Comparison of ENCODE assay signal across 8 cellular contexts in genomic region chr2:227482638-227483340, GRCh38. TPM values are rescaled to one million over a fixed set of nuclear protein-coding genes. Genes with fewer than 3 reads are reported as not detected.
DNase-seq lines count a peak whose midpoint lies in the region; ATAC-seq, FAIRE-seq and TF ChIP-seq lines count a peak whose summit lies in the region.

No MANE protein-coding gene starts in this region.

- no peaks in the 10 kb centered on the region for H3K4me1 Mint-ChIP-seq in neural progenitor cell

- H3F3A ChIP-seq in MM.1S (ENCODE audit: insufficient read depth, low read length) (no peaks in the 10 kb centered on the region), neural progenitor cell (ENCODE audit: low read depth) (no peaks in the 10 kb centered on the region)

- H3K9me3 ChIP-seq in MM.1S (replicated peaks; ENCODE audit: insufficient read depth, low read length) (no peaks in the 10 kb centered on the region), neural progenitor cell (ENCODE audit: low read depth) (no peaks in the 10 kb centered on the region)

- H3K27me3 ChIP-seq in MM.1S (replicated peaks; ENCODE audit: insufficient read depth, low read length) = no peaks in the 10 kb centered on the region
- H3K27me3 ChIP-seq in neural progenitor cell = no peaks in the 10 kb centered on the region

- H2AFZ ChIP-seq in MM.1S (ENCODE audit: low read length) = no peak overlapping the region
- no peak overlapping the region for H2AFZ ChIP-seq in neural progenitor cell (replicated peaks)

- H3K4me1 ChIP-seq in MM.1S (ENCODE audit: low read length) = peaks cover 10% of the 10 kb centered on the region
- no peaks in the 10 kb centered on the region for H3K4me1 ChIP-seq in neural progenitor cell

- H3K36me3 ChIP-seq in MM.1S (replicated peaks; ENCODE audit: insufficient read depth, low read length) = no peaks in the 10 kb centered on the region
- H3K36me3 ChIP-seq in neural progenitor cell = no peaks in the 10 kb centered on the region

- peaks cover 28% of the 10 kb centered on the region for H3K9me3 Mint-ChIP-seq in neural progenitor cell

- ATAC-seq in GM21825 (IDR thresholded peaks at IDR 0.05; ENCODE audit: unreplicated experiment) = peak; percentile 79

- peak; percentile 81 for FAIRE-seq in GM18507 (lab: Jason Lieb, UNC)

- DNase-seq in GM18507 (ENCODE audit: extremely low spot score, insufficient read length, low read depth) (peak; percentile 47), MM.1S (peak; percentile 16), germinal center (ENCODE audit: low spot score) (peak; percentile 54), foreskin melanocyte (no peak), mesenteric fat pad (ENCODE audit: low spot score) (no peak), amniotic stem cell (lab: John Stamatoyannopoulos, UW) (no peak), neural progenitor cell (ENCODE audit: low spot score) (no peak)

- H3K79me2 ChIP-seq in MM.1S (ENCODE audit: low read length) (peaks cover 99% of the 10 kb centered on the region), neural progenitor cell (ENCODE audit: low read depth) (peaks cover 100% of the 10 kb centered on the region)

- H3K36me3 Mint-ChIP-seq in neural progenitor cell = peaks cover 25% of the 10 kb centered on the region

- H4K20me1 ChIP-seq in MM.1S (ENCODE audit: insufficient read depth, low read length) = peaks cover 56% of the 10 kb centered on the region
- H4K20me1 ChIP-seq in neural progenitor cell (ENCODE audit: low read depth) = peaks cover 37% of the 10 kb centered on the region

- H3K4me2 ChIP-seq in MM.1S (ENCODE audit: low read depth, low read length) (no peak overlapping the region), neural progenitor cell (no peak overlapping the region)

- H3K9ac ChIP-seq in MM.1S (ENCODE audit: low read length) (no peak overlapping the region), neural progenitor cell (no peak overlapping the region)

- H3K27me3 Mint-ChIP-seq in neural progenitor cell (ENCODE audit: insufficient read depth, low read depth) = no peaks in the 10 kb centered on the region

- no peak overlapping the region; the same call in 1 of the 2 replicates for H3K27ac ChIP-seq in MM.1S (ENCODE audit: low read length)
- no peak overlapping the region for H3K27ac ChIP-seq in neural progenitor cell

- H3K4me3 Mint-ChIP-seq in neural progenitor cell = no peak overlapping the region

- no peak overlapping the region for H3K4me3 ChIP-seq in MM.1S (ENCODE audit: low read length)
- H3K4me3 ChIP-seq in neural progenitor cell = no peak overlapping the region

- H3K27ac Mint-ChIP-seq in neural progenitor cell = no peak overlapping the region

- H3K9me2 ChIP-seq in MM.1S (replicated peaks; ENCODE audit: insufficient read depth, low read length) = no peaks in the 10 kb centered on the region

- TF ChIP-seq CTCF in MM.1S (IDR thresholded peaks at IDR 0.05; ENCODE audit: low read length) (no peak), neural progenitor cell (IDR thresholded peaks at IDR 0.05) (no peak)

RNA-seq across cellular contexts. Expression of gene AGFG1, which starts 10.8 kb away (rescaled TPM):
- total RNA-seq in mesenteric fat pad = 274 TPM
- 84.8 and 96.4 TPM in 2 replicates for total RNA-seq in neural progenitor cell (ENCODE audit: low replicate concordance)

Comparison
In these comparisons a context has a peak if more than half of its experiments do, and no peak if none do; other contexts are left out.
1. DNase-seq: peak in GM18507 (single experiment), MM.1S (single experiment) and germinal center (single experiment); none in foreskin melanocyte (single experiment), mesenteric fat pad (single experiment), amniotic stem cell (single experiment) and neural progenitor cell (single experiment).